Comparison of ENCODE assay signal across 23 cellular contexts in the genomic region with DNA sequence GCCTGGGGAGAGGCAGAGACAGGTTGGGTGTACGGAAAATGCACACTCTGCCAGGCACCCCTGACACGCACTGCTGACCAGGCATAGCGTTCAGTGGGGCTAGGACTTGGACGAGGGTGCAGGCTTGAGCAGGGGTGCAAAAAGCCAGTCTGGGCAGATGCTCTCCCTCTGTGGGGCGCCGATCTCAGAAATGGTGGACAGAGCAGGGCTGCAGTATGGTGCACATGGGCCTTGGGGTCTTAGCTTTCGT. TPM values are rescaled to one million over a fixed set of nuclear protein-coding genes. Genes with fewer than 3 reads are reported as not detected.
DNase-seq lines count a peak whose midpoint lies in the region; ATAC-seq, FAIRE-seq and TF ChIP-seq lines count a peak whose summit lies in the region.
"Had no signal": no experiment of that assay in that cellular context is flagged by ENCODE, and none has a peak within 500 bp of the region (broad histone marks: within the 10 kb centered on the region; RNA-seq: fewer than 3 reads in every experiment).

No MANE protein-coding gene starts in this region.

- intact Hi-C loops in Right ventricle myocardium inferior (cut with DNase I) (no loop called here), right cardiac atrium (cut with DNase I) (no loop called here), kidney (cut with DNase I) (no loop called here), sigmoid colon (cut with DNase I) (no loop called here)
- intact Hi-C loops in activated naive CD4-positive, alpha-beta T cell treated with anti-CD3 and anti-CD28 coated beads for 36 hours (cut with micrococcal nuclease): loop anchor here (1.0 kb wide), 1 partner anchor 11 kb away; no protein-coding TSS in a partner anchor

- FAIRE-seq in kidney (lab: Jason Lieb, UNC): no peak
- FAIRE-seq: D721Med had no signal

- 91% methylated on average over 7 of the region's 7 CpGs for WGBS in right cardiac atrium
- 91 to 92% methylated on average over 7 of the region's 7 CpGs for WGBS in sigmoid colon, 2 donors

- H3K36me3 ChIP-seq in kidney (ENCODE audit: control insufficient read depth in 1 of 2, insufficient read depth in 2 of 2, low read length in 2 of 2) (no peaks in the 10 kb centered on the region), sigmoid colon (no peaks in the 10 kb centered on the region)
- H3K36me3 ChIP-seq: SJSA1 had no signal

- no peaks in the 10 kb centered on the region for H3K4me1 ChIP-seq in right cardiac atrium (ENCODE audit: control insufficient read depth, insufficient read depth, low read length)
- H3K4me1 ChIP-seq in kidney (ENCODE audit: control insufficient read depth in 1 of 2, insufficient read depth in 1 of 2, low read depth in 1 of 2, low read length in 2 of 2): no peaks in the 10 kb centered on the region
- peaks cover 0 to 10% (median 9%) of the 10 kb centered on the region in 4 donors for H3K4me1 ChIP-seq in sigmoid colon

- H3K27me3 Mint-ChIP-seq in T-helper 17 cell: peaks cover 57% of the 10 kb centered on the region
- H3K27me3 Mint-ChIP-seq in activated naive CD4-positive, alpha-beta T cell treated with anti-CD3 and anti-CD28 coated beads for 36 hours (ENCODE audit: low read depth): peaks cover 42% of the 10 kb centered on the region

- no peaks in the 10 kb centered on the region for H3K27me3 ChIP-seq in right cardiac atrium (ENCODE audit: control insufficient read depth, insufficient read depth)
- H3K27me3 ChIP-seq in sigmoid colon: peaks cover 15 to 60% (median 25%) of the 10 kb centered on the region in 3 donors

- H3K9ac ChIP-seq in kidney (ENCODE audit: low read length in 2 of 2): no peak overlapping the region

- H3K27ac ChIP-seq in right cardiac atrium (ENCODE audit: low read length): no peak overlapping the region
- H3K27ac ChIP-seq in kidney (ENCODE audit: low read depth in 2 of 2, low read length in 2 of 2): no peak overlapping the region
- H3K27ac ChIP-seq in sigmoid colon: no peak overlapping the region
- H3K27ac ChIP-seq: SJSA1 had no signal

- H3K4me3 ChIP-seq in right cardiac atrium (ENCODE audit: low read length) (no peak overlapping the region), kidney (ENCODE audit: low read length in 2 of 2) (no peak overlapping the region), sigmoid colon (no peak overlapping the region)
- H3K4me3 ChIP-seq: SJSA1 had no signal

- ATAC-seq in Right ventricle myocardium inferior: no peak
- no peak for ATAC-seq in right cardiac atrium
- no peak for ATAC-seq in T-helper 17 cell

- H3K9me3 ChIP-seq in right cardiac atrium (ENCODE audit: control insufficient read depth, low read length): no peaks in the 10 kb centered on the region
- no peaks in the 10 kb centered on the region for H3K9me3 ChIP-seq in T-helper 17 cell (ENCODE audit: control insufficient read depth, low read length, poor library complexity, severe bottlenecking)
- no peaks in the 10 kb centered on the region for H3K9me3 ChIP-seq in kidney (ENCODE audit: control insufficient read depth in 1 of 2, low read length in 2 of 2)
- no peaks in the 10 kb centered on the region for H3K9me3 ChIP-seq in sigmoid colon

- peak overlapping the region; percentile 56 for H3K4me3 Mint-ChIP-seq in T-helper 17 cell
- H3K4me3 Mint-ChIP-seq in activated naive CD4-positive, alpha-beta T cell treated with anti-CD3 and anti-CD28 coated beads for 36 hours: no peak overlapping the region

- no peak for TF ChIP-seq POLR2A in sigmoid colon (IDR thresholded peaks at IDR 0.05)

- CTCF ChIA-PET in activated naive CD4-positive, alpha-beta T cell treated with anti-CD3 and anti-CD28 coated beads for 36 hours (lab: Charles Lee): interaction anchor here (0.6 to 1.2 kb wide), 3 partner anchors 9 to 38 kb away, joined by 3 to 4 read pairs (median 3); no protein-coding TSS in a partner anchor

- TF ChIP-seq EP300 in sigmoid colon (IDR thresholded peaks at IDR 0.05): no peak

- no peaks in the 10 kb centered on the region for H3K9me3 Mint-ChIP-seq in activated naive CD4-positive, alpha-beta T cell treated with anti-CD3 and anti-CD28 coated beads for 36 hours
- H3K9me3 Mint-ChIP-seq: CD14-positive monocyte had no signal

- H3K4me1 Mint-ChIP-seq in T-helper 17 cell: no peaks in the 10 kb centered on the region
- peaks cover 4% of the 10 kb centered on the region for H3K4me1 Mint-ChIP-seq in activated naive CD4-positive, alpha-beta T cell treated with anti-CD3 and anti-CD28 coated beads for 36 hours (ENCODE audit: low read depth)
- H3K4me1 Mint-ChIP-seq: CD14-positive monocyte had no signal

- DNase-seq in Right ventricle myocardium inferior (ENCODE audit: missing footprints) (peak; percentile 27), right cardiac atrium (no peak), T-helper 17 cell (no peak), kidney (peak; percentile 22), sigmoid colon (peak; percentile 34), NCI-H128 (lab: John Stamatoyannopoulos, UW; ENCODE audit: unreplicated experiment) (no peak), T-helper 2 cell (no peak)
- no peak for DNase-seq in activated naive CD4-positive, alpha-beta T cell treated with anti-CD3 and anti-CD28 coated beads for 36 hours
- DNase-seq: 8988T; DMS53; GF-D8; Karpas-422; MV-4-11; NCI-H1105 treated with DMSO at 0.1 percent for 48 hours; NCI-H1694; NCI-H2081; NCI-H2171; NCI-H345; NCI-H774; NK-92 treated with Interleukin-12 subunit alpha and Interleukin-12 subunit beta, amount 100 ng/mL, for 24 hours had no signal

- no peaks in the 10 kb centered on the region for H3K36me3 Mint-ChIP-seq in T-helper 17 cell (ENCODE audit: low read depth)
- H3K36me3 Mint-ChIP-seq in activated naive CD4-positive, alpha-beta T cell treated with anti-CD3 and anti-CD28 coated beads for 36 hours (ENCODE audit: low read depth): no peaks in the 10 kb centered on the region
- H3K36me3 Mint-ChIP-seq: CD14-positive monocyte had no signal

- H3K27ac Mint-ChIP-seq in T-helper 17 cell: no peak overlapping the region
- H3K27ac Mint-ChIP-seq in activated naive CD4-positive, alpha-beta T cell treated with anti-CD3 and anti-CD28 coated beads for 36 hours: no peak overlapping the region

- TF ChIP-seq CTCF in kidney (IDR thresholded peaks at IDR 0.05; ENCODE audit: borderline replicate concordance, extremely low read depth, insufficient read depth): no peak
- TF ChIP-seq CTCF in sigmoid colon (IDR thresholded peaks at IDR 0.05): no peak

RNA-seq across cellular contexts. Expression of gene ARHGEF4, which starts 1.0 kb away (rescaled TPM):
- total RNA-seq in Right ventricle myocardium inferior: 4.1 TPM
- 1 to 10 TPM; 1.8 to 5.2 (median 2.9) TPM for total RNA-seq in right cardiac atrium
- 2.8 TPM for polyA plus RNA-seq in right cardiac atrium
- 1 to 10 TPM in 1 of 2 donors, under 1 TPM in 1; 0.77 to 1.5 TPM for total RNA-seq in T-helper 17 cell
- 0.94 TPM for total RNA-seq in kidney
- polyA plus RNA-seq in kidney (ENCODE audit: insufficient read depth, low read depth, low replicate concordance): 0.90 TPM
- 10 to 100 TPM; 15.8 to 32.4 (median 20.6) TPM for total RNA-seq in sigmoid colon
- 1 to 10 TPM in 2 of 3 donors, not detected in 1; 1.7 to 3.0 TPM for polyA plus RNA-seq in sigmoid colon
- 1 to 10 TPM; 2.6 to 3.3 TPM for total RNA-seq in activated naive CD4-positive, alpha-beta T cell treated with anti-CD3 and anti-CD28 coated beads for 36 hours
- polyA plus RNA-seq: CD14-positive monocyte had no signal

Comparison
In these comparisons a context has a peak if more than half of its experiments do, and no peak if none do; other contexts are left out.
1. DNase-seq: peak in Right ventricle myocardium inferior (single experiment), kidney (single experiment) and sigmoid colon (single experiment); none in right cardiac atrium (0 of 3), T-helper 17 cell (0 of 3), NCI-H128 (single experiment), activated naive CD4-positive, alpha-beta T cell treated with anti-CD3 and anti-CD28 coated beads for 36 hours (single experiment) and T-helper 2 cell (0 of 5).